ENCODE assay signal across 8 cellular contexts in genomic region chr10:73414230-73414981, GRCh38. TPM values are rescaled to one million over a fixed set of nuclear protein-coding genes. Genes with fewer than 3 reads are reported as not detected.
A peak's percentile ranks its signal among the peaks of the same experiment; 100 is the strongest.
DNase-seq lines count a peak whose midpoint lies in the region; ATAC-seq, FAIRE-seq and TF ChIP-seq lines count a peak whose summit lies in the region.

No MANE protein-coding gene starts in this region.

- H3K4me2 ChIP-seq in BLaER1 treated with 17β-estradiol and CSF1 and Interleukin-3, amounts not matched to agents 10 nM and 100 nM, result peak overlapping the region; percentile 79 to 98 (median 91)
- H3K4me2 ChIP-seq in KMS-11 (peak overlapping the region; percentile 95), K562 (ENCODE audit: insufficient read depth, low read length) (peak overlapping the region; percentile 99)

- peak; percentile 32 for ATAC-seq in GM21390 (IDR thresholded peaks at IDR 0.05; ENCODE audit: unreplicated experiment)
- ATAC-seq in K562, result no peak; the same call in 2 of the 3 replicates
- ATAC-seq in left lung, result peak; percentile 33

- TF ChIP-seq EP300 in K562 (IDR thresholded peaks at IDR 0.05; ENCODE audit: low read length) (no peak), tibial nerve (IDR thresholded peaks at IDR 0.05) (no peak)

- H3K27me3 ChIP-seq in BLaER1 treated with 17β-estradiol and CSF1 and Interleukin-3, amounts not matched to agents 10 nM and 100 nM, result no peaks in the 10 kb centered on the region
- H3K27me3 ChIP-seq in KMS-11 (ENCODE audit: insufficient read depth, low read depth) (no peaks in the 10 kb centered on the region), K562 (ENCODE audit: control insufficient read depth in 2 of 2, insufficient read depth in 2 of 2, low read length in 2 of 2) (no peaks in the 10 kb centered on the region), left lung (no peaks in the 10 kb centered on the region), tibial nerve (no peaks in the 10 kb centered on the region)

- intact Hi-C loops in K562 (cut with micrococcal nuclease), result loop anchor here (2.0 to 5.0 kb wide), 3 partner anchors 42 to 167 kb away; partner anchors contain the start of genes DNAJC9 and PPP3CB
- intact Hi-C loops in left lung (cut with DNase I), result no loop called here

- peak overlapping the region; percentile 78 to 98 (median 90) for H3K4me3 ChIP-seq in BLaER1 treated with 17β-estradiol and CSF1 and Interleukin-3, amounts not matched to agents 10 nM and 100 nM
- H3K4me3 ChIP-seq in KMS-11 (IDR thresholded peaks at IDR 0.05; ENCODE audit: insufficient read depth, low read depth, low read length) (no peak overlapping the region), K562 (peak overlapping the region; percentile 89), left lung (peak overlapping the region; percentile 84 to 97), tibial nerve (peak overlapping the region; percentile 62 to 98 (median 78))

- TF ChIP-seq POLR2A in K562 (conservative IDR thresholded peaks at IDR 0.05) (no peak), tibial nerve (IDR thresholded peaks at IDR 0.05) (no peak)

- no peak for TF ChIP-seq RAD21 in K562 (CRISPR knock-in tag; conservative IDR thresholded peaks at IDR 0.05 in 1 of 2, IDR thresholded peaks at IDR 0.05 in 1 of 2)

- TF ChIP-seq CTCF in KMS-11 (conservative IDR thresholded peaks at IDR 0.05; ENCODE audit: low read depth, low read length), result no peak
- TF ChIP-seq CTCF in K562 (IDR thresholded peaks at IDR 0.05 in 2 of 3, conservative IDR thresholded peaks at IDR 0.05 in 1 of 3; ENCODE audit: insufficient read depth in 2 of 3, low read depth in 1 of 3, low read length in 3 of 3), result no peak; a peak in 1 of 6 replicates
- peak in 1 of 2 donors; percentile 14 for TF ChIP-seq CTCF in left lung (IDR thresholded peaks at IDR 0.05)
- peak in 1 of 5 experiments; percentile 8 for TF ChIP-seq CTCF in tibial nerve (IDR thresholded peaks at IDR 0.05)

- FAIRE-seq in K562 (lab: Jason Lieb, UNC), result no peak

- POLR2A ChIA-PET in K562 (lab: Yijun Ruan, JAX), result interaction anchor here (1.2 kb wide), 1 partner anchor 10 kb away, joined by 5 read pairs; no protein-coding TSS in a partner anchor

- peaks cover 17 to 37% (median 25%) of the 10 kb centered on the region in 10 experiments for H3K4me1 ChIP-seq in BLaER1 treated with 17β-estradiol and CSF1 and Interleukin-3, amounts not matched to agents 10 nM and 100 nM
- peaks cover 16% of the 10 kb centered on the region for H3K4me1 ChIP-seq in KMS-11 (ENCODE audit: low read depth, poor library complexity, severe bottlenecking)
- H3K4me1 ChIP-seq in K562 (replicated peaks in 1 of 2; ENCODE audit: control insufficient read depth in 2 of 2, insufficient read depth in 2 of 2, low read length in 2 of 2), result peaks cover 7 to 9% of the 10 kb centered on the region in 2 experiments; a peak in 4 of 5 replicates
- H3K4me1 ChIP-seq in left lung, result peaks cover 13 to 43% of the 10 kb centered on the region in 2 donors
- peaks cover 0 to 30% (median 10%) of the 10 kb centered on the region in 4 donors for H3K4me1 ChIP-seq in tibial nerve

- peak in 2 of 4 experiments; percentile 15 to 16 for DNase-seq in K562 (ENCODE audit: extremely low read depth in 1 of 4, low spot score in 3 of 4)
- no peak for DNase-seq in left lung
- no peak for DNase-seq in tibial nerve (ENCODE audit: low spot score in 2 of 2)
- no peak for DNase-seq in stimulated activated CD4-positive, alpha-beta T cell treated with anti-CD3 and anti-CD28 coated beads, Interleukin-2, amount 100 ng/mL, for 24 hours
- no peak for DNase-seq in Ammon's horn (ENCODE audit: low spot score)

- peaks cover 6 to 36% (median 22%) of the 10 kb centered on the region in 11 experiments; a peak in 19 of 22 replicates for H4K20me1 ChIP-seq in BLaER1 treated with 17β-estradiol and CSF1 and Interleukin-3, amounts not matched to agents 10 nM and 100 nM
- H4K20me1 ChIP-seq in KMS-11 (ENCODE audit: insufficient read depth) (no peaks in the 10 kb centered on the region), K562 (replicated peaks; ENCODE audit: control insufficient read depth, insufficient read depth, low read length) (peaks cover 14% of the 10 kb centered on the region)

- no peaks in the 10 kb centered on the region for H3K9me1 ChIP-seq in K562 (ENCODE audit: control insufficient read depth, insufficient read depth, low read length)

- peaks cover 0 to 16% (median 14%) of the 10 kb centered on the region in 11 experiments; a peak in 11 of 22 replicates for H3K36me3 ChIP-seq in BLaER1 treated with 17β-estradiol and CSF1 and Interleukin-3, amounts not matched to agents 10 nM and 100 nM
- H3K36me3 ChIP-seq in KMS-11 (ENCODE audit: insufficient read depth), result no peaks in the 10 kb centered on the region
- H3K36me3 ChIP-seq in K562 (ENCODE audit: control insufficient read depth, insufficient read depth, low read length), result no peaks in the 10 kb centered on the region; the same call in 2 of the 3 replicates
- no peaks in the 10 kb centered on the region for H3K36me3 ChIP-seq in left lung
- no peaks in the 10 kb centered on the region for H3K36me3 ChIP-seq in tibial nerve

- H3K79me2 ChIP-seq in KMS-11 (ENCODE audit: insufficient read depth, low read depth) (peaks cover 38% of the 10 kb centered on the region), K562 (ENCODE audit: control insufficient read depth, insufficient read depth, low read length) (peaks cover 43% of the 10 kb centered on the region)

- 0 out of 22 replicates have a peak, but pooled peaks cover 0 to 3% (median 0%) of the 10 kb centered on the region in 11 experiments for H3K9me3 ChIP-seq in BLaER1 treated with 17β-estradiol and CSF1 and Interleukin-3, amounts not matched to agents 10 nM and 100 nM (replicated peaks in 1 of 11)
- H3K9me3 ChIP-seq in K562 (replicated peaks; ENCODE audit: control insufficient read depth, insufficient read depth, low read depth, low read length) (no peaks in the 10 kb centered on the region), left lung (no peaks in the 10 kb centered on the region), tibial nerve (no peaks in the 10 kb centered on the region)

- BruUV-seq in K562 (replicated peaks; lab: Mats Ljungman, UMichigan), result TSS peak; percentile 89

- in situ Hi-C loops in K562 (cut with MboI), result no loop called here

- H3K27ac ChIP-seq in BLaER1 treated with 17β-estradiol and CSF1 and Interleukin-3, amounts not matched to agents 10 nM and 100 nM, result peak overlapping the region in 9 of 11 experiments; percentile 84 to 98 (median 96); a peak in 17 of 22 replicates
- H3K27ac ChIP-seq in KMS-11 (no peak overlapping the region), K562 (ENCODE audit: extremely low read depth, low read depth, low read length) (peak overlapping the region; percentile 95), left lung (peak overlapping the region in 1 of 2 donors; percentile 98), tibial nerve (peak overlapping the region; percentile 68 to 97 (median 94))

- CTCF ChIA-PET in K562 (lab: Yijun Ruan, JAX; ENCODE audit: low intra/inter-chr PET ratio), result no interaction called here

- H3K9ac ChIP-seq in BLaER1 treated with 17β-estradiol and CSF1 and Interleukin-3, amounts not matched to agents 10 nM and 100 nM, result peak overlapping the region; percentile 89 to 99 (median 96)
- peak overlapping the region; percentile 95 for H3K9ac ChIP-seq in KMS-11
- peak overlapping the region; percentile 90 to 96 for H3K9ac ChIP-seq in K562 (ENCODE audit: insufficient read depth in 1 of 2, low read depth in 2 of 2, low read length in 2 of 2)

- WGBS in K562 (ENCODE audit: insufficient coverage, low coverage, missing lambda C conversion rate), result 7% methylated on average over 19 of the region's 19 CpGs
- WGBS in tibial nerve, 2 donors, result 8 to 9% methylated on average over 17 to 19 of the region's 19 CpGs

- H2AFZ ChIP-seq in KMS-11 (ENCODE audit: low read depth), result peak overlapping the region; percentile 95
- H2AFZ ChIP-seq in K562 (ENCODE audit: low read depth, low read length), result peak overlapping the region; percentile 90

RNA-seq across cellular contexts. Expression of gene ANXA7, which starts 0.5 kb away (rescaled TPM):
- 64.3 and 71.3 TPM in 2 replicates for total RNA-seq in K562 (2011; cell fraction: chromatin; rRNA removed; ENCODE audit: low replicate concordance)
- total RNA-seq in K562 (2011; cell fraction: nucleolus; rRNA removed), result 44.9 and 47.4 TPM in 2 replicates
- total RNA-seq in K562 (2011; cell fraction: nucleoplasm; rRNA removed), result 53.4 and 64.1 TPM in 2 replicates
- total RNA-seq in K562 (2014; rRNA removed), result 79.8 and 81.6 TPM in 2 replicates
- 137 and 145 TPM in 2 replicates for total RNA-seq in K562 (2014; rRNA removed; fragmentation: Illumina TruSeq; extraction: Trizol)
- 109 and 118 TPM in 2 replicates for total RNA-seq in K562 (2015; rRNA removed; fragmentation: Illumina TruSeq; extraction: Trizol)
- total RNA-seq in K562 (2021), result 157 and 158 TPM in 2 replicates
- 130 TPM in 2 replicates for polyA plus RNA-seq in K562 (2011; rRNA removed)
- 86.8 and 107 TPM in 2 replicates for polyA plus RNA-seq in K562 (2011; cell fraction: cytosol; rRNA removed)
- 61.5 and 74.3 TPM in 2 replicates for polyA plus RNA-seq in K562 (2011; cell fraction: nucleus; rRNA removed)
- 113 and 129 TPM in 2 replicates for polyA plus RNA-seq in K562 (2012)
- 133 and 150 TPM in 2 replicates for polyA plus RNA-seq in K562 (2014; fragmentation: Illumina TruSeq; extraction: Trizol)
- polyA plus RNA-seq in K562 (2014; fragmentation: Nextera tagmentation; extraction: Ambion mirVana), result 100 to 1,000 TPM in 1 of 2 experiments, 10 to 100 TPM in 1; 86.4 to 122 TPM
- polyA plus RNA-seq in K562 (2014; rRNA removed), result 97.1 and 107 TPM in 2 replicates
- 122 and 135 TPM in 2 replicates for polyA minus RNA-seq in K562 (2011; rRNA and poly(A)+ RNA removed)
- polyA minus RNA-seq in K562 (2011; cell fraction: cytosol; rRNA and poly(A)+ RNA removed), result 65.9 and 97.0 TPM in 2 replicates
- polyA minus RNA-seq in K562 (2011; cell fraction: nucleus; rRNA and poly(A)+ RNA removed), result 29.2 and 41.3 TPM in 2 replicates
- 100 to 1,000 TPM in 1 of 2 donors, 10 to 100 TPM in 1; 99.4 to 118 TPM for total RNA-seq in left lung
- total RNA-seq in tibial nerve, result 100 to 1,000 TPM in 2 of 4 donors, 10 to 100 TPM in 2; 82.7 to 141 (median 114) TPM

RNA-seq across cellular contexts. Expression of gene MSS51, which starts 19.0 kb away (rescaled TPM):
- 15.0 and 16.0 TPM in 2 replicates for total RNA-seq in K562 (2011; cell fraction: chromatin; rRNA removed; ENCODE audit: low replicate concordance)
- total RNA-seq in K562 (2011; cell fraction: nucleolus; rRNA removed), result 6.0 and 6.4 TPM in 2 replicates
- total RNA-seq in K562 (2011; cell fraction: nucleoplasm; rRNA removed), result 9.8 and 12.7 TPM in 2 replicates
- total RNA-seq in K562 (2014; rRNA removed), result 0.77 and 0.90 TPM in 2 replicates
- 0.89 and 1.3 TPM in 2 replicates for total RNA-seq in K562 (2014; rRNA removed; fragmentation: Illumina TruSeq; extraction: Trizol)
- total RNA-seq in K562 (2015; rRNA removed; fragmentation: Illumina TruSeq; extraction: Trizol), result 1.2 TPM in 2 replicates
- total RNA-seq in K562 (2021), result 1.1 and 1.3 TPM in 2 replicates
- 1.8 and 2.6 TPM in 2 replicates for polyA plus RNA-seq in K562 (2011; rRNA removed)
- 0.75 and 2.0 TPM in 2 replicates for polyA plus RNA-seq in K562 (2011; cell fraction: cytosol; rRNA removed)
- 8.3 and 11.0 TPM in 2 replicates for polyA plus RNA-seq in K562 (2011; cell fraction: nucleus; rRNA removed)
- polyA plus RNA-seq in K562 (2012), result 0.57 and 1.9 TPM in 2 replicates
- polyA plus RNA-seq in K562 (2014; fragmentation: Illumina TruSeq; extraction: Trizol), result 0.71 and 1.1 TPM in 2 replicates
- under 1 TPM; 0.28 to 0.49 TPM for polyA plus RNA-seq in K562 (2014; fragmentation: Nextera tagmentation; extraction: Ambion mirVana)
- 1.2 and 1.5 TPM in 2 replicates for polyA plus RNA-seq in K562 (2014; rRNA removed)
- polyA minus RNA-seq in K562 (2011; rRNA and poly(A)+ RNA removed), result 1.3 and 2.5 TPM in 2 replicates
- 0.76 and 1.5 TPM in 2 replicates for polyA minus RNA-seq in K562 (2011; cell fraction: cytosol; rRNA and poly(A)+ RNA removed)
- 2.6 and 5.2 TPM in 2 replicates for polyA minus RNA-seq in K562 (2011; cell fraction: nucleus; rRNA and poly(A)+ RNA removed)
- total RNA-seq in left lung, result 1 to 10 TPM; 1.3 to 2.7 TPM
- total RNA-seq in tibial nerve, result 1 to 10 TPM; 1.8 to 3.3 (median 3.0) TPM

RNA-seq across cellular contexts. Expression of gene CFAP70, which starts 55.7 kb away (rescaled TPM):
- 1.5 and 4.2 TPM in 2 replicates for total RNA-seq in K562 (2011; cell fraction: chromatin; rRNA removed; ENCODE audit: low replicate concordance)
- total RNA-seq in K562 (2011; cell fraction: nucleolus; rRNA removed), result 0.83 and 1.2 TPM in 2 replicates
- total RNA-seq in K562 (2011; cell fraction: nucleoplasm; rRNA removed), result 1.4 and 1.7 TPM in 2 replicates
- total RNA-seq in K562 (2014; rRNA removed), result 0.27 and 0.45 TPM in 2 replicates
- total RNA-seq in K562 (2014; rRNA removed; fragmentation: Illumina TruSeq; extraction: Trizol), result 1.2 and 1.4 TPM in 2 replicates
- total RNA-seq in K562 (2015; rRNA removed; fragmentation: Illumina TruSeq; extraction: Trizol), result 1.4 and 1.6 TPM in 2 replicates
- total RNA-seq in K562 (2021), result 0.86 and 0.92 TPM in 2 replicates
- polyA plus RNA-seq in K562 (2011; rRNA removed), result 0.82 and 2.2 TPM in 2 replicates
- 0.09 and 0.65 TPM in 2 replicates for polyA plus RNA-seq in K562 (2011; cell fraction: cytosol; rRNA removed)
- 2.8 and 8.3 TPM in 2 replicates for polyA plus RNA-seq in K562 (2011; cell fraction: nucleus; rRNA removed)
- polyA plus RNA-seq in K562 (2012), result 1.5 and 7.8 TPM in 2 replicates
- polyA plus RNA-seq in K562 (2014; fragmentation: Illumina TruSeq; extraction: Trizol), result 0.76 and 1.6 TPM in 2 replicates
- under 1 TPM; 0.52 to 0.60 TPM for polyA plus RNA-seq in K562 (2014; fragmentation: Nextera tagmentation; extraction: Ambion mirVana)
- polyA plus RNA-seq in K562 (2014; rRNA removed), result 1.1 and 1.3 TPM in 2 replicates
- 0.42 and 2.0 TPM in 2 replicates for polyA minus RNA-seq in K562 (2011; rRNA and poly(A)+ RNA removed)
- 0.27 and 0.48 TPM in 2 replicates for polyA minus RNA-seq in K562 (2011; cell fraction: cytosol; rRNA and poly(A)+ RNA removed)
- polyA minus RNA-seq in K562 (2011; cell fraction: nucleus; rRNA and poly(A)+ RNA removed), result 0.54 and 2.4 TPM in 2 replicates
- total RNA-seq in left lung, result 1 to 10 TPM in 1 of 2 donors, under 1 TPM in 1; 0.87 to 3.2 TPM
- total RNA-seq in tibial nerve, result 10 to 100 TPM in 1 of 4 donors, 1 to 10 TPM in 3; 3.8 to 14.9 (median 6.6) TPM
